ENCODE assay signal across 8 cellular contexts in the genomic region with DNA sequence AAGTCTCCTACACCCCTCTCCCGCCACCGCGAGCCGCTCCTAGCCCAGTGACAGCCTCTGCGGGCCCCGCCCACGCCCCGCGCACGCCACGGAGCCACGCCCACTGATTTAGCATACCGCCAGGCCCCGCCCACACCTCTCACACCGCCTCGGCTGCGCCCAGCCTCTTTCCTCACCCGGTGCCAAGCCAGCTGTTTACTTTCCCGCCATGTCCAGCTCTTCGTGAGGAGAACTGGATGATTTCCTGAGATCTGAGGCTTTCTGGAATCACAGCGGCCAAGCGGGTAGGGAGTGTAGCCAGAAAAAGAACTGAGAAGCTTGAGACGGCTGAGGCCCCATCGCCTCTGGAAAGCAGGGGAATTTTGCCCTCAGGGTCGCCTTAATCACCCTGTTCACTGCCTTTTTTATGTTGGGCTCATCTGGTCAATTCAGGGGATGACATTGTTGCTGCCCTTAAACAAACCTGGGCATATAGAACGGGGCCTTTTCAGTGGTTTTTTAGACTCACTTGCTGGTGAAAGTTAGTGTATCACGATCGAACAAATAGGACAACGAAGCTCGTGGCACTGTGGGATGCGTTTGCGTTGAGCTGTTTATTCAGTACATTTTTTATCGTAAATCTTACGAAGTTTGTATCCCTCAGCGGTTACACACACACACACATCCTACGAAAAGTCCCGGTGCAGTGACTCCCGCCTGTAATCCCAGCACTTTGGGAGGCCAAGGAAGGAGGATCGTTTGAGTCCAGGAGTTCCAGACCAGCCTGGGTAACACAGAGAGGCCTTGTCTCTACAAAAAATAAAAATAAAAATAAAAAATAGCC. TPM values are rescaled to one million over a fixed set of nuclear protein-coding genes. Genes with fewer than 3 reads are reported as not detected.
DNase-seq lines count a peak whose midpoint lies in the region; ATAC-seq, FAIRE-seq and TF ChIP-seq lines count a peak whose summit lies in the region.

Gene RNF212B (plus strand): TSS at position 165 of the 823 bp plus-strand sequence. CDS start 2,410 bp downstream, outside the sequence.

- CTCF ChIA-PET in T-cell (lab: Charles Lee) = interaction anchor here in 1 of 2 donors (0.6 kb wide), 1 partner anchor 58 kb away, joined by 3 read pairs; no protein-coding TSS in a partner anchor

- peak; percentile 75 for FAIRE-seq in pancreas (lab: Jason Lieb, UNC)

- H3K27ac Mint-ChIP-seq in T-cell = no peak within 1 kb of the TSS
- H3K27ac Mint-ChIP-seq in activated naive CD8-positive, alpha-beta T cell treated with anti-CD3 and anti-CD28 coated beads, Interleukin-2, amount 50 U/mL, for 24 hours = no peak within 1 kb of the TSS

- H3K4me3 ChIP-seq in heart left ventricle (peak within 1 kb of the TSS in 10 of 12 donors; percentile 12 to 45 (median 28)), pancreas (peak within 1 kb of the TSS in 2 of 4 donors; percentile 9 to 21), thoracic aorta (peak within 1 kb of the TSS; percentile 64)

- peak; percentile 83 for ATAC-seq in GM19397 (IDR thresholded peaks at IDR 0.05; ENCODE audit: unreplicated experiment)
- peak; percentile 98 to 100 (median 99) for ATAC-seq in T-cell (replicated peaks in 1 of 4)
- peak; percentile 94 for ATAC-seq in activated naive CD8-positive, alpha-beta T cell treated with anti-CD3 and anti-CD28 coated beads, Interleukin-2, amount 50 U/mL, for 24 hours
- peak; percentile 86 to 100 (median 99) for ATAC-seq in heart left ventricle
- ATAC-seq in pancreas = peak; percentile 100
- peak; percentile 88 for ATAC-seq in thoracic aorta (ENCODE audit: insufficient number of reproducible peaks, low FRiP score, low read depth)

- POLR2A ChIA-PET in T-cell (lab: Charles Lee) = no interaction called here

- intact Hi-C loops in heart left ventricle (cut with DNase I) (no loop called here), pancreas (cut with DNase I) (no loop called here)

- H3K4me1 ChIP-seq in heart left ventricle (peaks cover 0 to 9% (median 0%) of the 10 kb centered on the region in 12 donors), pancreas (peaks cover 0 to 7% (median 0%) of the 10 kb centered on the region in 3 donors), thoracic aorta (ENCODE audit: control insufficient read depth in 1 of 2, low read depth in 2 of 2) (peaks cover 0 to 4% of the 10 kb centered on the region in 2 donors)

- peak within 1 kb of the TSS; percentile 24 to 58 (median 50) for H3K4me3 Mint-ChIP-seq in T-cell
- H3K4me3 Mint-ChIP-seq in activated naive CD8-positive, alpha-beta T cell treated with anti-CD3 and anti-CD28 coated beads, Interleukin-2, amount 50 U/mL, for 24 hours = peak within 1 kb of the TSS; percentile 64

- in situ Hi-C loops in ACHN (cut with HindIII; ENCODE audit: low pct_ligation_motif_present, low pct_unique_long_range_greater_than_20kb, low sequenced_read_pairs) = no loop called here

- no peaks in the 10 kb centered on the region for H3K9me3 ChIP-seq in heart left ventricle
- H3K9me3 ChIP-seq in pancreas = no peaks in the 10 kb centered on the region
- no peaks in the 10 kb centered on the region for H3K9me3 ChIP-seq in thoracic aorta

- H3K36me3 Mint-ChIP-seq in T-cell = no peaks in the 10 kb centered on the region
- H3K36me3 Mint-ChIP-seq in activated naive CD8-positive, alpha-beta T cell treated with anti-CD3 and anti-CD28 coated beads, Interleukin-2, amount 50 U/mL, for 24 hours (ENCODE audit: low read depth) = no peaks in the 10 kb centered on the region

- no peaks in the 10 kb centered on the region for H3K36me3 ChIP-seq in heart left ventricle
- no peaks in the 10 kb centered on the region for H3K36me3 ChIP-seq in pancreas
- H3K36me3 ChIP-seq in thoracic aorta = no peaks in the 10 kb centered on the region

- DNase-seq in ACHN = peak; percentile 77
- peak; percentile 95 for DNase-seq in NCI-H1092 treated with DMSO at 0.1 percent for 48 hours (lab: John Stamatoyannopoulos, UW)
- peak; percentile 44 to 80 (median 65) for DNase-seq in T-cell
- peak; percentile 90 for DNase-seq in activated naive CD8-positive, alpha-beta T cell treated with anti-CD3 and anti-CD28 coated beads, Interleukin-2, amount 50 U/mL, for 24 hours
- peak; percentile 82 to 94 (median 91) for DNase-seq in heart left ventricle
- peak; percentile 97 to 99 (median 98) for DNase-seq in pancreas
- DNase-seq in thoracic aorta (ENCODE audit: low spot score) = peak; percentile 56

- WGBS in heart left ventricle, 4 donors = 31 to 34% (median 34%) methylated on average over 39 of the region's 39 CpGs
- 12% methylated on average over 39 of the region's 39 CpGs for WGBS in pancreas, 2 donors

- H3K4me1 Mint-ChIP-seq in T-cell = peaks cover 5 to 7% (median 6%) of the 10 kb centered on the region in 3 donors
- peaks cover 6% of the 10 kb centered on the region for H3K4me1 Mint-ChIP-seq in activated naive CD8-positive, alpha-beta T cell treated with anti-CD3 and anti-CD28 coated beads, Interleukin-2, amount 50 U/mL, for 24 hours

- H3K27me3 ChIP-seq in heart left ventricle (peaks cover 0 to 6% (median 0%) of the 10 kb centered on the region in 9 donors), pancreas (no peaks in the 10 kb centered on the region), thoracic aorta (replicated peaks; ENCODE audit: insufficient read depth) (no peaks in the 10 kb centered on the region)

- TF ChIP-seq POLR2A in heart left ventricle (IDR thresholded peaks at IDR 0.05) = no peak

- H3K9me3 Mint-ChIP-seq in T-cell = no peaks in the 10 kb centered on the region
- no peaks in the 10 kb centered on the region for H3K9me3 Mint-ChIP-seq in activated naive CD8-positive, alpha-beta T cell treated with anti-CD3 and anti-CD28 coated beads, Interleukin-2, amount 50 U/mL, for 24 hours

- H3K27me3 Mint-ChIP-seq in T-cell = peaks cover 19 to 23% of the 10 kb centered on the region in 2 donors
- peaks cover 24% of the 10 kb centered on the region for H3K27me3 Mint-ChIP-seq in activated naive CD8-positive, alpha-beta T cell treated with anti-CD3 and anti-CD28 coated beads, Interleukin-2, amount 50 U/mL, for 24 hours

- H3K27ac ChIP-seq in heart left ventricle (peak within 1 kb of the TSS in 1 of 12 donors; percentile 63), pancreas (peak within 1 kb of the TSS; percentile 66 to 77 (median 70)), thoracic aorta (no peak within 1 kb of the TSS)

- TF ChIP-seq CTCF in heart left ventricle (IDR thresholded peaks at IDR 0.05) = no peak
- no peak for TF ChIP-seq CTCF in pancreas (IDR thresholded peaks at IDR 0.05)
- TF ChIP-seq CTCF in thoracic aorta (IDR thresholded peaks at IDR 0.05) = no peak

RNA-seq across cellular contexts. Expression of gene RNF212B, which starts in this region (rescaled TPM):
- total RNA-seq in T-cell (1 to 10 TPM in 1 of 5 donors, not detected in 4; 1.1 TPM), heart left ventricle (not detected), pancreas (under 1 TPM in 2 of 6 donors, not detected in 4; 0.12 to 0.29 TPM), thoracic aorta (not detected)
- polyA plus RNA-seq in heart left ventricle (not detected), pancreas (not detected)

Comparison
In these comparisons a context has a peak if more than half of its experiments do, and no peak if none do; other contexts are left out.
1. Peak in DNase-seq, ATAC-seq and H3K4me3 ChIP-seq in heart left ventricle; RNA of the gene not detected or under 1 TPM.
2. Peak in DNase-seq, ATAC-seq and H3K27ac ChIP-seq in pancreas; RNA of the gene not detected or under 1 TPM.
3. Peak in DNase-seq, ATAC-seq and H3K4me3 ChIP-seq in thoracic aorta; RNA of the gene not detected or under 1 TPM.